In the genomic region with DNA sequence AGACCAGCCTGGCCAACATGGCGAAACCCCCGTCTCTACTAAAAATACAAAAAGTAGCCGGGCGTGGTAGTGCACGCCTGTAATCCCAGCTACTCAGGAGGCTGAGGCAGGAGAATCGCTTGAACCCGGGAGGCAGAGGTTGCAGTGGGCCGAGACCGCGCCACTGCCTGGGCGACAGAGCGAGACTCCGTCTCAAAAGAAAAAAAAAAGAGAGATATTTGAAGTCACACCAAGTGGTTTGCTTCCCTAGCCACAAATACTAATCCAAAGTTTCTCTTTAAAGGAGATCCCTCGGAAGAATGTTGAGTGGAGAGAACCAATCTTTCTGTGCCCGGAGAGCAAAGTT, we compare ENCODE assay signal across 10 cellular contexts. TPM values are rescaled to one million over a fixed set of nuclear protein-coding genes. Genes with fewer than 3 reads are reported as not detected.
DNase-seq lines count a peak whose midpoint lies in the region; ATAC-seq, FAIRE-seq and TF ChIP-seq lines count a peak whose summit lies in the region.
"Not testable (repeated sequence)": the region's sequence is repeated elsewhere in the genome, so short reads cannot be mapped to it uniquely, and the experiment has no call there.
"Had no signal": no experiment of that assay in that cellular context is flagged by ENCODE, and none has a peak within 500 bp of the region (broad histone marks: within the 10 kb centered on the region; RNA-seq: fewer than 3 reads in every experiment).

No MANE protein-coding gene starts in this region.

- TF ChIP-seq CTCF in A549 (IDR thresholded peaks at IDR 0.05); HCT116 (IDR thresholded peaks at IDR 0.05 in 2 of 3, conservative IDR thresholded peaks at IDR 0.05 in 1 of 3; ENCODE audit: borderline replicate concordance in 1 of 3, insufficient read depth in 1 of 3, low read depth in 2 of 3, low read length in 2 of 3); H1 (IDR thresholded peaks at IDR 0.05; ENCODE audit: control extremely low read depth in 1 of 3, insufficient read depth in 1 of 3, low read depth in 1 of 3, low read length in 3 of 3); smooth muscle cell (IDR thresholded peaks at IDR 0.05; ENCODE audit: borderline replicate concordance, insufficient read depth, poor library complexity, severe bottlenecking): not testable (repeated sequence)

- H4K91ac ChIP-seq in H1 (replicated peaks; ENCODE audit: insufficient read length, low read length): not testable (repeated sequence)

- H3K79me2 ChIP-seq in HCT116 (ENCODE audit: insufficient read depth, low read length); H1 (ENCODE audit: control insufficient read depth in 1 of 2, insufficient read depth in 2 of 2, low read length in 2 of 2); smooth muscle cell (ENCODE audit: low read depth): not testable (repeated sequence)

- not testable (repeated sequence) for H3K14ac ChIP-seq in H1 (ENCODE audit: insufficient read length)

- POLR2A ChIA-PET in A549 (lab: Yijun Ruan, JAX); HCT116 (lab: Charles Lee); H1 (lab: Charles Lee; ENCODE audit: partially characterized antibody); naive thymus-derived CD8-positive, alpha-beta T cell (lab: Charles Lee): not testable (repeated sequence)

- WGBS in A549 (ENCODE audit: missing lambda C conversion rate): 29% methylated on average over 15 of the region's 15 CpGs
- WGBS in H1 (ENCODE audit: extremely low coverage in 1 of 2, insufficient coverage in 1 of 2, insufficient read length in 1 of 2, insufficient replicate concordance in 2 of 2, low coverage in 1 of 2, low lambda C conversion rate in 2 of 2, missing lambda C conversion rate in 1 of 2), 2 experiments: 72% methylated on average over 14 of the region's 15 CpGs; no CpG with 5 or more reads in 1 of the 2 experiments
- WGBS in smooth muscle cell (ENCODE audit: low lambda C conversion rate): 63% methylated on average over 15 of the region's 15 CpGs

- H3K9me3 Mint-ChIP-seq in activated naive CD8-positive, alpha-beta T cell (ENCODE audit: low read depth); naive thymus-derived CD8-positive, alpha-beta T cell: not testable (repeated sequence)

- RAD21 ChIA-PET in HCT116 (lab: Charles Lee; ENCODE audit: low non-redundant PET in 1 of 2, low total read pairs in 2 of 2, uncharacterized antibody in 2 of 2, unreplicated experiment in 2 of 2): not testable (repeated sequence)

- H4K5ac ChIP-seq in H1 (ENCODE audit: insufficient read length, low read depth, low read length): not testable (repeated sequence)

- H3K9me2 ChIP-seq in HCT116 (ENCODE audit: insufficient read depth): not testable (repeated sequence)

- not testable (repeated sequence) for H2BK5ac ChIP-seq in H1 (ENCODE audit: low read depth, low read length)

- H4K20me1 ChIP-seq in HCT116 (ENCODE audit: insufficient read depth); H1 (replicated peaks in 1 of 2; ENCODE audit: control insufficient read depth in 1 of 2, insufficient read depth in 2 of 2, low read length in 2 of 2); smooth muscle cell (ENCODE audit: low read depth): not testable (repeated sequence)

- not testable (repeated sequence) for H3F3A ChIP-seq in smooth muscle cell (ENCODE audit: low read depth)

- not testable (repeated sequence) for H3K4ac ChIP-seq in H1 (replicated peaks; ENCODE audit: insufficient read length, low read depth, low read length)

- not testable (repeated sequence) for ATAC-seq in A549; HCT116; naive thymus-derived CD8-positive, alpha-beta T cell

- H3K23me2 ChIP-seq in H1 (ENCODE audit: low read depth, low read length): not testable (repeated sequence)

- not testable (repeated sequence) for DNase-seq in A549 (ENCODE audit: low read depth in 1 of 2, low spot score in 1 of 2); HCT116 (ENCODE audit: low read depth, low spot score); SJSA1 (ENCODE audit: low read depth in 1 of 2, low spot score in 2 of 2); H1 (ENCODE audit: low read depth in 1 of 2, low spot score in 2 of 2); naive thymus-derived CD8-positive, alpha-beta T cell; smooth muscle cell (lab: John Stamatoyannopoulos, UW; ENCODE audit: unreplicated experiment)

- FAIRE-seq in A549 (lab: Jason Lieb, UNC); H1 (lab: Jason Lieb, UNC): not testable (repeated sequence)

- H3K4me3 ChIP-seq in A549: peak overlapping the region; percentile 82
- H3K4me3 ChIP-seq in HCT116 (replicated peaks in 1 of 2; ENCODE audit: low read depth in 1 of 2, low read length in 2 of 2): peak overlapping the region; percentile 88 to 92
- peak overlapping the region; percentile 71 for H3K4me3 ChIP-seq in SJSA1
- peak overlapping the region; percentile 43 to 88 (median 82) for H3K4me3 ChIP-seq in H1 (ENCODE audit: extremely low read depth in 1 of 4, insufficient read depth in 2 of 4, low read depth in 3 of 4, low read length in 4 of 4)
- H3K4me3 ChIP-seq in iPS-18a (ENCODE audit: low read length): peak overlapping the region; percentile 81
- H3K4me3 ChIP-seq in smooth muscle cell: peak overlapping the region; percentile 90

- not testable (repeated sequence) for H3K18ac ChIP-seq in H1 (ENCODE audit: extremely low read depth, low read length)

- H3K36me3 Mint-ChIP-seq in activated naive CD8-positive, alpha-beta T cell; naive thymus-derived CD8-positive, alpha-beta T cell: not testable (repeated sequence)

- H3K23ac ChIP-seq in H1 (ENCODE audit: insufficient read length): not testable (repeated sequence)

- not testable (repeated sequence) for H3K79me1 ChIP-seq in H1 (ENCODE audit: low read depth, low read length)

- not testable (repeated sequence) for H2AK5ac ChIP-seq in H1 (ENCODE audit: low read depth, low read length)

- H2AFZ ChIP-seq in HCT116 (ENCODE audit: low read depth, low read length, poor library complexity, severe bottlenecking) (peak overlapping the region; percentile 96), H1 (ENCODE audit: low read length) (peak overlapping the region; percentile 86), smooth muscle cell (ENCODE audit: low read depth) (peak overlapping the region; percentile 100)

- not testable (repeated sequence) for BruUV-seq in HCT116 (replicated peaks; lab: Mats Ljungman, UMichigan)

- not testable (repeated sequence) for H3K27ac Mint-ChIP-seq in activated naive CD8-positive, alpha-beta T cell
- peak overlapping the region in 9 of 10 donors; percentile 11 to 96 (median 85) for H3K27ac Mint-ChIP-seq in naive thymus-derived CD8-positive, alpha-beta T cell

- CTCF ChIA-PET in A549 (lab: Yijun Ruan, JAX) (interaction anchor here (1.0 to 2.3 kb wide), 4 partner anchors 17 to 331 kb away, joined by 3 to 9 read pairs (median 6); no protein-coding TSS in a partner anchor), H1 (lab: Charles Lee; ENCODE audit: partially characterized antibody) (interaction anchor here (2.0 kb wide), 1 partner anchor 18 kb away, joined by 11 read pairs; no protein-coding TSS in a partner anchor)
- CTCF ChIA-PET in HCT116 (lab: Charles Lee): not testable (repeated sequence)

- H3K4me1 Mint-ChIP-seq in activated naive CD8-positive, alpha-beta T cell (ENCODE audit: low read depth): peaks cover 11% of the 10 kb centered on the region
- H3K4me1 Mint-ChIP-seq in naive thymus-derived CD8-positive, alpha-beta T cell: peaks cover 7 to 19% (median 13%) of the 10 kb centered on the region in 4 donors

- not testable (repeated sequence) for TF ChIP-seq RAD21 in A549 (conservative IDR thresholded peaks at IDR 0.05 in 1 of 2, IDR thresholded peaks at IDR 0.05 in 1 of 2); HCT116 (IDR thresholded peaks at IDR 0.05; ENCODE audit: low read depth); H1 (IDR thresholded peaks at IDR 0.05 in 1 of 2, conservative IDR thresholded peaks at IDR 0.05 in 1 of 2; ENCODE audit: low read depth in 2 of 2, low read length in 2 of 2)

- not testable (repeated sequence) for H3K9me3 ChIP-seq in A549; HCT116 (ENCODE audit: control insufficient read depth in 1 of 2, insufficient read depth in 1 of 2, low read depth in 1 of 2, low read length in 2 of 2); SJSA1 (replicated peaks); H1 (ENCODE audit: insufficient read depth in 2 of 2, low read depth in 1 of 2, low read length in 1 of 2); iPS-18a (ENCODE audit: control insufficient read depth, low read depth, low read length); smooth muscle cell (replicated peaks; ENCODE audit: low read depth)

- peak overlapping the region; percentile 86 for H3K4me2 ChIP-seq in A549
- H3K4me2 ChIP-seq in HCT116 (ENCODE audit: low read length): peak overlapping the region; percentile 83
- peak overlapping the region; percentile 63 to 74 for H3K4me2 ChIP-seq in H1 (ENCODE audit: insufficient read depth in 1 of 2, low read depth in 2 of 2, low read length in 2 of 2)
- peak overlapping the region; percentile 98 for H3K4me2 ChIP-seq in smooth muscle cell

- H2BK20ac ChIP-seq in H1 (ENCODE audit: low read length): not testable (repeated sequence)

- peak overlapping the region; percentile 69 for H3K9ac ChIP-seq in HCT116 (ENCODE audit: low read length)
- not testable (repeated sequence) for H3K9ac ChIP-seq in H1 (replicated peaks in 1 of 4; ENCODE audit: extremely low read depth in 1 of 4, low read depth in 3 of 4, low read length in 3 of 4)
- peak overlapping the region; percentile 24 for H3K9ac ChIP-seq in iPS-18a (ENCODE audit: low read length)
- peak overlapping the region; percentile 68 for H3K9ac ChIP-seq in smooth muscle cell (ENCODE audit: low read depth)

- H3K4me1 ChIP-seq in A549; SJSA1 (replicated peaks); H1 (replicated peaks in 1 of 4; ENCODE audit: control insufficient read depth in 3 of 4, insufficient read depth in 4 of 4, low read length in 3 of 4); iPS-18a (ENCODE audit: control insufficient read depth, low read depth, low read length); smooth muscle cell (ENCODE audit: low read depth): not testable (repeated sequence)
- H3K4me1 ChIP-seq in HCT116 (ENCODE audit: control insufficient read depth in 1 of 2, insufficient read depth in 2 of 2, low read length in 2 of 2): peaks cover 7 to 13% of the 10 kb centered on the region in 2 experiments

- H3K4me3 Mint-ChIP-seq in activated naive CD8-positive, alpha-beta T cell: peak overlapping the region; percentile 89
- peak overlapping the region; percentile 86 to 95 (median 92) for H3K4me3 Mint-ChIP-seq in naive thymus-derived CD8-positive, alpha-beta T cell

- not testable (repeated sequence) for TF ChIP-seq EP300 in A549 (IDR thresholded peaks at IDR 0.05); H1 (IDR thresholded peaks at IDR 0.05; ENCODE audit: borderline replicate concordance in 1 of 2, low read depth in 2 of 2, low read length in 2 of 2)

- H4K8ac ChIP-seq in H1 (ENCODE audit: extremely low read depth, insufficient read depth, low read length): not testable (repeated sequence)

- peak overlapping the region; percentile 68 to 90 for H3K27ac ChIP-seq in A549
- peak overlapping the region; percentile 33; the same call in 1 of the 2 replicates for H3K27ac ChIP-seq in HCT116 (ENCODE audit: low read depth, low read length)
- H3K27ac ChIP-seq in SJSA1; H1 (ENCODE audit: low read depth, low read length); iPS-18a (ENCODE audit: low read length); smooth muscle cell (ENCODE audit: low read depth): not testable (repeated sequence)

- H3K27me3 ChIP-seq in HCT116 (ENCODE audit: insufficient read depth, low read length); SJSA1 (replicated peaks); H1 (replicated peaks in 1 of 4; ENCODE audit: control insufficient read depth in 3 of 4, extremely low read depth in 1 of 4, insufficient read depth in 3 of 4, low read length in 3 of 4); smooth muscle cell (ENCODE audit: low read depth): not testable (repeated sequence)
- H3K27me3 ChIP-seq in iPS-18a (ENCODE audit: control insufficient read depth, insufficient read depth, low read length): peaks cover 24% of the 10 kb centered on the region

- not testable (repeated sequence) for H2BK120ac ChIP-seq in H1 (replicated peaks; ENCODE audit: low read depth, low read length)

- H2BK12ac ChIP-seq in H1 (ENCODE audit: low read depth, low read length): not testable (repeated sequence)

- not testable (repeated sequence) for TF ChIP-seq POLR2A in A549 (IDR thresholded peaks at IDR 0.05; ENCODE audit: low read length); HCT116 (IDR thresholded peaks at IDR 0.05; ENCODE audit: borderline replicate concordance, extremely low read depth, insufficient read depth, insufficient read length); H1 (IDR thresholded peaks at IDR 0.05; ENCODE audit: control extremely low read depth in 1 of 2, low read depth in 2 of 2, low read length in 2 of 2)

- H2BK15ac ChIP-seq in H1 (ENCODE audit: low read length): not testable (repeated sequence)

- intact Hi-C loops in HCT116 (cut with micrococcal nuclease): not testable (repeated sequence)

- H3K36me3 ChIP-seq in HCT116 (ENCODE audit: control insufficient read depth in 1 of 2, insufficient read depth in 2 of 2, low read length in 2 of 2); SJSA1; H1 (ENCODE audit: control insufficient read depth in 2 of 4, insufficient read depth in 4 of 4, low read length in 3 of 4); iPS-18a (ENCODE audit: control insufficient read depth, low read depth, low read length); smooth muscle cell (ENCODE audit: low read depth): not testable (repeated sequence)

- not testable (repeated sequence) for H3K56ac ChIP-seq in H1 (replicated peaks; ENCODE audit: insufficient read length, low read depth, low read length)

- H3K27me3 Mint-ChIP-seq in activated naive CD8-positive, alpha-beta T cell; naive thymus-derived CD8-positive, alpha-beta T cell: not testable (repeated sequence)

RNA-seq across cellular contexts. Expression of a gene that starts 0.7 kb away (rescaled TPM):
- 8.1 and 11.3 TPM in 2 replicates for polyA plus RNA-seq in A549 (2011; rRNA removed)
- 3.2 TPM in 2 replicates for polyA plus RNA-seq in A549 (2012; cell fraction: cytosol; rRNA removed)
- polyA plus RNA-seq in A549 (2012; cell fraction: nucleus; rRNA removed): 1.7 and 2.0 TPM in 2 replicates
- 5.2 to 6.3 TPM (median 6.0 TPM) in 3 replicates for polyA plus RNA-seq in A549 (2017; fragmentation: RNase III; extraction: RNeasy Plus Mini Kit Qiagen cat#74134 plus additional on column Dnase treatment)
- polyA minus RNA-seq in A549 (2011; rRNA and poly(A)+ RNA removed): 6.7 and 10.0 TPM in 2 replicates
- total RNA-seq in HCT116 (2021; ENCODE audit: unreplicated experiment): 7.1 TPM
- 4.3 and 6.6 TPM in 2 replicates for polyA plus RNA-seq in HCT116 (2012)
- 4.8 and 15.0 TPM in 2 replicates for total RNA-seq in SJSA1 (2014; rRNA removed; shearing (Covaris generic))
- total RNA-seq in H1 (2021; fragmentation: NEBNext Ultra II Directional; extraction: Animal tissue kit (Norgen Biotek cat#: 25700)): 2.2 and 2.9 TPM in 2 replicates
- polyA plus RNA-seq in H1 (2011; rRNA removed): 2.3 and 3.0 TPM in 2 replicates
- 2.2 TPM for polyA plus RNA-seq in H1 (2011; cell fraction: cytosol; rRNA removed)
- polyA plus RNA-seq in H1 (2011; cell fraction: nucleus; rRNA removed): 1.7 TPM
- 2.5 to 3.5 TPM (median 2.7 TPM) in 4 replicates for polyA plus RNA-seq in H1 (2012, experiment 1 of 2)
- 1.5 TPM for polyA plus RNA-seq in H1 (2012, experiment 2 of 2)
- 2.2 TPM for polyA plus RNA-seq in H1 (2013, experiment 1 of 2)
- polyA plus RNA-seq in H1 (2013, experiment 2 of 2): 2.4 TPM
- polyA minus RNA-seq in H1 (2011; rRNA and poly(A)+ RNA removed): 3.4 and 4.1 TPM in 2 replicates
- 3.0 TPM for polyA minus RNA-seq in H1 (2011; cell fraction: cytosol; rRNA and poly(A)+ RNA removed)
- polyA minus RNA-seq in H1 (2011; cell fraction: nucleus; rRNA and poly(A)+ RNA removed): 2.7 TPM
- 1 to 10 TPM; 3.5 to 3.8 TPM for total RNA-seq in naive thymus-derived CD8-positive, alpha-beta T cell
- polyA plus RNA-seq in naive thymus-derived CD8-positive, alpha-beta T cell: 1 to 10 TPM; 2.3 to 2.7 (median 2.5) TPM
- total RNA-seq in smooth muscle cell: 4.7 and 9.0 TPM in 2 replicates
- polyA plus RNA-seq in smooth muscle cell: 3.8 and 5.6 TPM in 2 replicates

RNA-seq across cellular contexts. Expression of a gene that starts 0.7 kb away (rescaled TPM):
- polyA plus RNA-seq in A549 (2011; rRNA removed): 0.26 and 0.38 TPM in 2 replicates
- polyA plus RNA-seq in A549 (2012; cell fraction: cytosol; rRNA removed): 0.09 and 0.12 TPM in 2 replicates
- polyA plus RNA-seq in A549 (2012; cell fraction: nucleus; rRNA removed): 0.06 and 0.07 TPM in 2 replicates
- polyA plus RNA-seq in A549 (2017; fragmentation: RNase III; extraction: RNeasy Plus Mini Kit Qiagen cat#74134 plus additional on column Dnase treatment): 0.10 to 0.16 TPM (median 0.12 TPM) in 3 replicates
- 0.19 and 0.29 TPM in 2 replicates for polyA minus RNA-seq in A549 (2011; rRNA and poly(A)+ RNA removed)
- total RNA-seq in HCT116 (2021; ENCODE audit: unreplicated experiment): 0.42 TPM
- polyA plus RNA-seq in HCT116 (2012): 0.38 and 0.39 TPM in 2 replicates
- 0.05 TPM in 1 of 2 replicates, not detected in the other for total RNA-seq in SJSA1 (2014; rRNA removed; shearing (Covaris generic))
- total RNA-seq in H1 (2021; fragmentation: NEBNext Ultra II Directional; extraction: Animal tissue kit (Norgen Biotek cat#: 25700)): not detected in 2 replicates
- 0.03 and 0.08 TPM in 2 replicates for polyA plus RNA-seq in H1 (2011; rRNA removed)
- polyA plus RNA-seq in H1 (2011; cell fraction: cytosol; rRNA removed): 0.22 TPM
- polyA plus RNA-seq in H1 (2011; cell fraction: nucleus; rRNA removed): 0.06 TPM
- 0.08 to 0.29 TPM in 2 of 4 replicates, not detected in the others for polyA plus RNA-seq in H1 (2012, experiment 1 of 2)
- not detected for polyA plus RNA-seq in H1 (2012, experiment 2 of 2)
- 0.06 TPM for polyA plus RNA-seq in H1 (2013, experiment 1 of 2)
- 0.04 TPM for polyA plus RNA-seq in H1 (2013, experiment 2 of 2)
- polyA minus RNA-seq in H1 (2011; rRNA and poly(A)+ RNA removed): not detected in 2 replicates
- polyA minus RNA-seq in H1 (2011; cell fraction: cytosol; rRNA and poly(A)+ RNA removed): not detected
- polyA minus RNA-seq in H1 (2011; cell fraction: nucleus; rRNA and poly(A)+ RNA removed): not detected
- under 1 TPM in 1 of 2 experiments, not detected in 1; 0.19 TPM for total RNA-seq in naive thymus-derived CD8-positive, alpha-beta T cell
- under 1 TPM in 1 of 3 donors, not detected in 2; 0.33 TPM for polyA plus RNA-seq in naive thymus-derived CD8-positive, alpha-beta T cell
- total RNA-seq in smooth muscle cell: 0.13 TPM in 1 of 2 replicates, not detected in the other
- 0.80 TPM in 1 of 2 replicates, not detected in the other for polyA plus RNA-seq in smooth muscle cell
- total RNA-seq: A172, sciatic nerve had no signal

RNA-seq across cellular contexts. Expression of a gene that starts 10.7 kb away (rescaled TPM):
- polyA plus RNA-seq in A549 (2011; rRNA removed) (0.56 and 0.74 TPM in 2 replicates), A549 (2017; fragmentation: RNase III; extraction: RNeasy Plus Mini Kit Qiagen cat#74134 plus additional on column Dnase treatment) (0.13 to 0.28 TPM (median 0.27 TPM) in 3 replicates), H1 (2011; rRNA removed) (0.33 and 0.41 TPM in 2 replicates), smooth muscle cell (0.66 TPM in 1 of 2 replicates, not detected in the other)
- polyA plus RNA-seq in A549 (2012; cell fraction: cytosol; rRNA removed): 0.15 and 0.26 TPM in 2 replicates
- polyA plus RNA-seq in A549 (2012; cell fraction: nucleus; rRNA removed): 0.56 and 0.61 TPM in 2 replicates
- 0.08 and 0.24 TPM in 2 replicates for polyA minus RNA-seq in A549 (2011; rRNA and poly(A)+ RNA removed)
- total RNA-seq in HCT116 (2021; ENCODE audit: unreplicated experiment) (0.32 TPM), smooth muscle cell (0.04 and 0.13 TPM in 2 replicates)
- polyA plus RNA-seq in HCT116 (2012): 0.11 and 0.22 TPM in 2 replicates
- not detected in 2 replicates for total RNA-seq in SJSA1 (2014; rRNA removed; shearing (Covaris generic))
- 0.11 TPM in 1 of 2 replicates, not detected in the other for total RNA-seq in H1 (2021; fragmentation: NEBNext Ultra II Directional; extraction: Animal tissue kit (Norgen Biotek cat#: 25700))
- polyA plus RNA-seq in H1 (2011; cell fraction: cytosol; rRNA removed): 0.32 TPM
- polyA plus RNA-seq in H1 (2011; cell fraction: nucleus; rRNA removed): 0.86 TPM
- 0.11 to 0.16 TPM (median 0.15 TPM) in 3 of 4 replicates, not detected in the other for polyA plus RNA-seq in H1 (2012, experiment 1 of 2)
- polyA plus RNA-seq in H1 (2012, experiment 2 of 2): 0.08 TPM
- polyA plus RNA-seq in H1 (2013, experiment 1 of 2): 0.08 TPM
- polyA plus RNA-seq in H1 (2013, experiment 2 of 2): 0.15 TPM
- polyA minus RNA-seq in H1 (2011; rRNA and poly(A)+ RNA removed): 0.06 TPM in 1 of 2 replicates, not detected in the other
- not detected for polyA minus RNA-seq in H1 (2011; cell fraction: cytosol; rRNA and poly(A)+ RNA removed)
- not detected for polyA minus RNA-seq in H1 (2011; cell fraction: nucleus; rRNA and poly(A)+ RNA removed)
- 1 to 10 TPM in 1 of 2 experiments, under 1 TPM in 1; 0.96 to 2.2 TPM for total RNA-seq in naive thymus-derived CD8-positive, alpha-beta T cell
- polyA plus RNA-seq in naive thymus-derived CD8-positive, alpha-beta T cell: not detected
- total RNA-seq: A172 had no signal

RNA-seq across cellular contexts. Expression of a gene that starts 34.6 kb away (rescaled TPM):
- 2.1 and 2.2 TPM in 2 replicates for polyA plus RNA-seq in A549 (2011; rRNA removed)
- 4.9 and 5.9 TPM in 2 replicates for polyA plus RNA-seq in A549 (2012; cell fraction: cytosol; rRNA removed)
- 14.3 and 15.9 TPM in 2 replicates for polyA plus RNA-seq in A549 (2012; cell fraction: nucleus; rRNA removed)
- polyA plus RNA-seq in A549 (2017; fragmentation: RNase III; extraction: RNeasy Plus Mini Kit Qiagen cat#74134 plus additional on column Dnase treatment): 3.3 to 4.1 TPM (median 3.9 TPM) in 3 replicates
- 1.4 and 1.6 TPM in 2 replicates for polyA minus RNA-seq in A549 (2011; rRNA and poly(A)+ RNA removed)
- total RNA-seq in HCT116 (2021; ENCODE audit: unreplicated experiment): 0.12 TPM
- polyA plus RNA-seq in HCT116 (2012): 0.19 and 0.21 TPM in 2 replicates
- 13.8 and 14.3 TPM in 2 replicates for total RNA-seq in SJSA1 (2014; rRNA removed; shearing (Covaris generic))
- 14.0 TPM in 2 replicates for total RNA-seq in H1 (2021; fragmentation: NEBNext Ultra II Directional; extraction: Animal tissue kit (Norgen Biotek cat#: 25700))
- 4.9 and 7.0 TPM in 2 replicates for polyA plus RNA-seq in H1 (2011; rRNA removed)
- 9.8 TPM for polyA plus RNA-seq in H1 (2011; cell fraction: cytosol; rRNA removed)
- polyA plus RNA-seq in H1 (2011; cell fraction: nucleus; rRNA removed): 18.2 TPM
- polyA plus RNA-seq in H1 (2012, experiment 1 of 2): 7.0 to 13.1 TPM (median 12.5 TPM) in 4 replicates
- polyA plus RNA-seq in H1 (2012, experiment 2 of 2): 3.4 TPM
- 6.0 TPM for polyA plus RNA-seq in H1 (2013, experiment 1 of 2)
- 5.6 TPM for polyA plus RNA-seq in H1 (2013, experiment 2 of 2)
- 3.9 and 4.4 TPM in 2 replicates for polyA minus RNA-seq in H1 (2011; rRNA and poly(A)+ RNA removed)
- polyA minus RNA-seq in H1 (2011; cell fraction: cytosol; rRNA and poly(A)+ RNA removed): 7.1 TPM
- 8.6 TPM for polyA minus RNA-seq in H1 (2011; cell fraction: nucleus; rRNA and poly(A)+ RNA removed)
- under 1 TPM in 1 of 2 experiments, not detected in 1; 0.10 TPM for total RNA-seq in naive thymus-derived CD8-positive, alpha-beta T cell
- polyA plus RNA-seq in naive thymus-derived CD8-positive, alpha-beta T cell: under 1 TPM in 1 of 3 donors, not detected in 2; 0.17 TPM
- 4.8 and 7.6 TPM in 2 replicates for total RNA-seq in smooth muscle cell
- polyA plus RNA-seq in smooth muscle cell: 7.4 and 7.6 TPM in 2 replicates
